In the genomic region with DNA sequence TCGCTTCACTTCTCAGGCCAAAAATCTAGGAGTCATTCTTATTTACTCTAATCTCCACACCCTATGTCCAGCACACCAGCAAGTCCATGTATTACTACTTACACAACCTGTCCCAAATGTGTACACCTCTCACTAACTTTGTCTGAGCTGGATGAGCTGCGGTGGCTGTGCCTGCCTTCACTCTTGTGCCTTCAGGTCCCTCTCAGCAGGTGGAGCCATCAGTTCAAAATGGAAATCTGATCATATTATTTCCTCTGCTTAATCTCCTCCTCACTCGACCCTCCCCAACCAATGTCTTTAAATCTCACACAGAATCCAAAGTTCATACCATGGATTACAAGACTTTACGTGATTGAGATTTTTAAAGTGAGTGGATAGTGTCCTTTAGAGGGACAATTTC, we compare ENCODE assay signal across 1 cellular context.
TF ChIP-seq lines count a peak whose summit lies in the region.

No MANE protein-coding gene starts in this region.

TF ChIP-seq in HepG2, 621 proteins besides CTCF, POLR2A, EP300 and RAD21 (continued from another document):
- TF ChIP-seq ZNF598 (CRISPR knock-in tag; IDR thresholded peaks at IDR 0.05; ENCODE audit: borderline replicate concordance) (no peak), ZNF569 (CRISPR knock-in tag; IDR thresholded peaks at IDR 0.05; ENCODE audit: borderline replicate concordance) (no peak)
- TF ChIP-seq, protein P1, sequence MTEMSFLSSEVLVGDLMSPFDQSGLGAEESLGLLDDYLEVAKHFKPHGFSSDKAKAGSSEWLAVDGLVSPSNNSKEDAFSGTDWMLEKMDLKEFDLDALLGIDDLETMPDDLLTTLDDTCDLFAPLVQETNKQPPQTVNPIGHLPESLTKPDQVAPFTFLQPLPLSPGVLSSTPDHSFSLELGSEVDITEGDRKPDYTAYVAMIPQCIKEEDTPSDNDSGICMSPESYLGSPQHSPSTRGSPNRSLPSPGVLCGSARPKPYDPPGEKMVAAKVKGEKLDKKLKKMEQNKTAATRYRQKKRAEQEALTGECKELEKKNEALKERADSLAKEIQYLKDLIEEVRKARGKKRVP (CRISPR knock-in tag; IDR thresholded peaks at IDR 0.05) = no peak
- TF ChIP-seq, protein P2, sequence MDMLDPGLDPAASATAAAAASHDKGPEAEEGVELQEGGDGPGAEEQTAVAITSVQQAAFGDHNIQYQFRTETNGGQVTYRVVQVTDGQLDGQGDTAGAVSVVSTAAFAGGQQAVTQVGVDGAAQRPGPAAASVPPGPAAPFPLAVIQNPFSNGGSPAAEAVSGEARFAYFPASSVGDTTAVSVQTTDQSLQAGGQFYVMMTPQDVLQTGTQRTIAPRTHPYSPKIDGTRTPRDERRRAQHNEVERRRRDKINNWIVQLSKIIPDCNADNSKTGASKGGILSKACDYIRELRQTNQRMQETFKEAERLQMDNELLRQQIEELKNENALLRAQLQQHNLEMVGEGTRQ (IDR thresholded peaks at IDR 0.05; ENCODE audit: low read depth, low read length) = no peak
- TF ChIP-seq, protein P2 (CRISPR knock-in tag; IDR thresholded peaks at IDR 0.05; ENCODE audit: borderline replicate concordance) = no peak
